8 cellular contexts compared by ENCODE assay signal in genomic region chr11:125923012-125923579, GRCh38. TPM values are rescaled to one million over a fixed set of nuclear protein-coding genes. Genes with fewer than 3 reads are reported as not detected.
A peak's percentile ranks its signal among the peaks of the same experiment; 100 is the strongest.
DNase-seq lines count a peak whose midpoint lies in the region; ATAC-seq and TF ChIP-seq lines count a peak whose summit lies in the region.

No MANE protein-coding gene starts in this region.

- peak; percentile 57 for TF ChIP-seq CTCF in lung (IDR thresholded peaks at IDR 0.05; ENCODE audit: control extremely low read depth, extremely low read depth)

- ATAC-seq in HG02973 (IDR thresholded peaks at IDR 0.05; ENCODE audit: unreplicated experiment) (peak; percentile 79), lung (ENCODE audit: insufficient read depth, low FRiP score) (no peak), GM18909 (IDR thresholded peaks at IDR 0.05; ENCODE audit: poor library complexity, unreplicated experiment) (no peak)

- peak; percentile 35 for DNase-seq in GDM1 (lab: John Stamatoyannopoulos, UW)
- DNase-seq in NCI-H345 treated with DMSO at 0.1 percent for 48 hours (lab: John Stamatoyannopoulos, UW; ENCODE audit: unreplicated experiment), result peak; percentile 43
- peak; percentile 13 to 56 for DNase-seq in activated CD4-positive, alpha-beta T cell treated with anti-CD3 and anti-CD28 coated beads for 4 hours
- DNase-seq in ecto neural progenitor cell (ENCODE audit: low spot score), result peak; percentile 70
- DNase-seq in lung (ENCODE audit: low spot score), result peak; percentile 64
- DNase-seq in stimulated activated CD8-positive, alpha-beta memory T cell treated with anti-CD3 and anti-CD28 coated beads, Interleukin-2, amount 100 ng/mL, for 1 hour (ENCODE audit: low read depth in 2 of 2), result peak; percentile 9 to 31

- H3K27ac ChIP-seq in lung (ENCODE audit: low read depth in 1 of 2, low read length in 1 of 2), result no peak overlapping the region

- no peak overlapping the region for H3K4me3 ChIP-seq in lung

- WGBS in lung, 2 donors, result 10 to 14% methylated on average over 8 of the region's 8 CpGs

- H3K36me3 ChIP-seq in lung (ENCODE audit: control insufficient read depth in 2 of 2, insufficient read depth in 2 of 2, low read length in 2 of 2), result no peaks in the 10 kb centered on the region

- H3K4me1 ChIP-seq in lung (ENCODE audit: control insufficient read depth in 2 of 2, insufficient read depth in 2 of 2, low read length in 2 of 2), result no peaks in the 10 kb centered on the region

- no peaks in the 10 kb centered on the region for H3K9me3 ChIP-seq in lung (ENCODE audit: control insufficient read depth in 2 of 2, insufficient read depth in 1 of 2, low read length in 1 of 2)

- no peaks in the 10 kb centered on the region for H3K27me3 ChIP-seq in lung (ENCODE audit: control insufficient read depth, insufficient read depth)

RNA-seq across cellular contexts. Expression of gene DDX25, which starts 18.8 kb away (rescaled TPM):
- total RNA-seq in lung, result under 1 TPM; 0.14 to 0.18 TPM
- polyA plus RNA-seq in lung, result under 1 TPM; 0.16 to 0.37 TPM

RNA-seq across cellular contexts. Expression of gene PUS3, which starts 20.1 kb away (rescaled TPM):
- total RNA-seq in lung, result 10 to 100 TPM in 1 of 2 donors, 1 to 10 TPM in 1; 6.9 to 11.3 TPM
- 10 to 100 TPM; 10.2 to 15.7 TPM for polyA plus RNA-seq in lung

RNA-seq across cellular contexts. Expression of gene VSIG10L2, which starts 22.7 kb away (rescaled TPM):
- total RNA-seq in lung, result under 1 TPM; 0.18 to 0.43 TPM
- under 1 TPM; 0.26 to 0.33 TPM for polyA plus RNA-seq in lung

RNA-seq across cellular contexts. Expression of gene HYLS1, which starts 35.6 kb away (rescaled TPM):
- 1 to 10 TPM; 1.6 to 2.4 TPM for total RNA-seq in lung
- polyA plus RNA-seq in lung, result 1 to 10 TPM; 1.5 to 2.6 TPM

Comparison
In these comparisons a context has a peak if more than half of its experiments do, and no peak if none do; other contexts are left out.
1. DNase-seq: peak in every context shown above with its lines; median percentile 70 in ecto neural progenitor cell; 64 in lung; 43 in NCI-H345 treated with DMSO at 0.1 percent for 48 hours; 35 in GDM1; 34 in activated CD4-positive, alpha-beta T cell treated with anti-CD3 and anti-CD28 coated beads for 4 hours; 20 in stimulated activated CD8-positive, alpha-beta memory T cell treated with anti-CD3 and anti-CD28 coated beads, Interleukin-2, amount 100 ng/mL, for 1 hour.